13 cellular contexts compared by ENCODE assay signal in the genomic region with DNA sequence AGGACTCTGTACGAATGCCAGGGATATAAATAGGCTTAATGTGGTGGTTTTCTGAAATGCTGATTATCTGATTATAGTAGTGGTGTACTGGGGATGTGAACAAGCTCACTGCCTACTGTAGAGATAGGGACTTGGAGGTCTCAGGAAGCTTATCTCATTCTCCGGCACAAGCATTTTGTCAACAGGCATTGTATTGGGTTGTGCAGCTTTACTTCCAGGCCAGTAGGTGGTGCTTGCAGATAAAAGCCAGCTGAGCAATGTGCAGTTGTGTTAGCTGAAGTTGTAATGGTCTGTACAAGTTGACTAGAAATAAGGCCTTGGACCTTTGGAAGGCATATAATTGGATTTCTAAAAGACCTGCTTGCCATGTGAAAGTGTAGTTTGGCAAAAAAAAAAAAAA. TPM values are rescaled to one million over a fixed set of nuclear protein-coding genes. Genes with fewer than 3 reads are reported as not detected.
DNase-seq lines count a peak whose midpoint lies in the region; ATAC-seq, FAIRE-seq and TF ChIP-seq lines count a peak whose summit lies in the region.
"Had no signal": no experiment of that assay in that cellular context is flagged by ENCODE, and none has a peak within 500 bp of the region (broad histone marks: within the 10 kb centered on the region; RNA-seq: fewer than 3 reads in every experiment).

No MANE protein-coding gene starts in this region.

- no peaks in the 10 kb centered on the region for H3K27me3 Mint-ChIP-seq in neural progenitor cell (ENCODE audit: insufficient read depth, low read depth)

- H3K4ac ChIP-seq in H1 (replicated peaks; ENCODE audit: insufficient read length, low read depth, low read length), result no peak overlapping the region

- no peak overlapping the region for H2AK5ac ChIP-seq in H1 (ENCODE audit: low read depth, low read length)

- no peak overlapping the region for H3K27ac ChIP-seq in MM.1S (ENCODE audit: low read length)
- H3K27ac ChIP-seq in H1 (ENCODE audit: low read depth, low read length), result no peak overlapping the region
- H3K27ac ChIP-seq in neural progenitor cell, result no peak overlapping the region
- H3K27ac ChIP-seq: left ventricle myocardium inferior, upper lobe of left lung had no signal

- TF ChIP-seq RAD21 in H1 (IDR thresholded peaks at IDR 0.05 in 1 of 2, conservative IDR thresholded peaks at IDR 0.05 in 1 of 2; ENCODE audit: low read depth in 2 of 2, low read length in 2 of 2), result peak; percentile 62 to 69

- no peak overlapping the region for H3K56ac ChIP-seq in H1 (replicated peaks; ENCODE audit: insufficient read length, low read depth, low read length)

- H3K79me2 ChIP-seq in MM.1S (ENCODE audit: low read length), result no peaks in the 10 kb centered on the region
- H3K79me2 ChIP-seq in H1 (ENCODE audit: control insufficient read depth in 1 of 2, insufficient read depth in 2 of 2, low read length in 2 of 2), result no peaks in the 10 kb centered on the region
- no peaks in the 10 kb centered on the region for H3K79me2 ChIP-seq in neural progenitor cell (ENCODE audit: low read depth)

- H3K9me2 ChIP-seq in MM.1S (replicated peaks; ENCODE audit: insufficient read depth, low read length), result no peaks in the 10 kb centered on the region

- no peak overlapping the region for H2AFZ ChIP-seq in MM.1S (ENCODE audit: low read length)
- H2AFZ ChIP-seq in H1 (ENCODE audit: low read length), result no peak overlapping the region
- H2AFZ ChIP-seq in neural progenitor cell (replicated peaks), result no peak overlapping the region

- no peak for DNase-seq in GM10248 (ENCODE audit: extremely low spot score)
- peak; percentile 21 for DNase-seq in MM.1S
- DNase-seq in H1 (ENCODE audit: low read depth in 1 of 2, low spot score in 2 of 2), result no peak
- DNase-seq in neural progenitor cell (ENCODE audit: low spot score), result peak; percentile 26
- DNase-seq: GF-D8, left ventricle myocardium inferior, NCI-H2107, upper lobe of left lung had no signal

- no peak overlapping the region for H2BK120ac ChIP-seq in H1 (replicated peaks; ENCODE audit: low read depth, low read length)

- H3K14ac ChIP-seq in H1 (ENCODE audit: insufficient read length), result no peak overlapping the region

- H3K23me2 ChIP-seq in H1 (ENCODE audit: low read depth, low read length), result no peaks in the 10 kb centered on the region

- no peak overlapping the region for H4K8ac ChIP-seq in H1 (ENCODE audit: extremely low read depth, insufficient read depth, low read length)

- H3K4me1 ChIP-seq in MM.1S (ENCODE audit: low read length) (no peaks in the 10 kb centered on the region), H1 (replicated peaks in 1 of 4; ENCODE audit: control insufficient read depth in 3 of 4, insufficient read depth in 4 of 4, low read length in 3 of 4) (no peaks in the 10 kb centered on the region), neural progenitor cell (no peaks in the 10 kb centered on the region)
- H3K4me1 ChIP-seq: left ventricle myocardium inferior, upper lobe of left lung had no signal

- no peak overlapping the region for H2BK12ac ChIP-seq in H1 (ENCODE audit: low read depth, low read length)

- H4K91ac ChIP-seq in H1 (replicated peaks; ENCODE audit: insufficient read length, low read length), result no peak overlapping the region

- no peaks in the 10 kb centered on the region for H3K4me1 Mint-ChIP-seq in neural progenitor cell

- no peak overlapping the region for H3K27ac Mint-ChIP-seq in neural progenitor cell

- H3K79me1 ChIP-seq in H1 (ENCODE audit: low read depth, low read length), result no peaks in the 10 kb centered on the region

- POLR2A ChIA-PET in GM10248 (lab: Yijun Ruan, JAX), result no interaction called here
- POLR2A ChIA-PET in H1 (lab: Charles Lee; ENCODE audit: partially characterized antibody), result interaction anchor here (0.7 kb wide), 1 partner anchor 420 kb away, joined by 3 read pairs; no protein-coding TSS in a partner anchor

- CTCF ChIA-PET in GM10248 (lab: Yijun Ruan, JAX), result no interaction called here
- CTCF ChIA-PET in H1 (lab: Charles Lee; ENCODE audit: partially characterized antibody), result interaction anchor here (0.5 to 1.7 kb wide), 5 partner anchors 12 to 48 kb away, joined by 3 to 4 read pairs (median 3); no protein-coding TSS in a partner anchor

- no peak overlapping the region for H3K4me2 ChIP-seq in MM.1S (ENCODE audit: low read depth, low read length)
- no peak overlapping the region for H3K4me2 ChIP-seq in H1 (ENCODE audit: insufficient read depth in 1 of 2, low read depth in 2 of 2, low read length in 2 of 2)
- no peak overlapping the region for H3K4me2 ChIP-seq in neural progenitor cell

- TF ChIP-seq EP300 in H1 (IDR thresholded peaks at IDR 0.05; ENCODE audit: borderline replicate concordance in 1 of 2, low read depth in 2 of 2, low read length in 2 of 2), result no peak

- H3K9me3 ChIP-seq in MM.1S (replicated peaks; ENCODE audit: insufficient read depth, low read length) (no peaks in the 10 kb centered on the region), H1 (ENCODE audit: insufficient read depth in 2 of 2, low read depth in 1 of 2, low read length in 1 of 2) (no peaks in the 10 kb centered on the region), neural progenitor cell (ENCODE audit: low read depth) (peaks cover 24% of the 10 kb centered on the region)

- H3K18ac ChIP-seq in H1 (ENCODE audit: extremely low read depth, low read length), result no peak overlapping the region

- H3K4me3 Mint-ChIP-seq in neural progenitor cell, result no peak overlapping the region

- no peak for FAIRE-seq in H1 (lab: Jason Lieb, UNC)
- FAIRE-seq: endothelial cell of umbilical vein, GM19239 had no signal

- H4K5ac ChIP-seq in H1 (ENCODE audit: insufficient read length, low read depth, low read length), result no peak overlapping the region

- H3K9me3 Mint-ChIP-seq in neural progenitor cell, result peaks cover 23% of the 10 kb centered on the region

- H3F3A ChIP-seq in MM.1S (ENCODE audit: insufficient read depth, low read length), result no peaks in the 10 kb centered on the region
- no peaks in the 10 kb centered on the region for H3F3A ChIP-seq in neural progenitor cell (ENCODE audit: low read depth)

- H3K9ac ChIP-seq in MM.1S (ENCODE audit: low read length), result no peak overlapping the region
- H3K9ac ChIP-seq in H1 (replicated peaks in 1 of 4; ENCODE audit: extremely low read depth in 1 of 4, low read depth in 3 of 4, low read length in 3 of 4), result no peak overlapping the region
- H3K9ac ChIP-seq in neural progenitor cell, result no peak overlapping the region

- no peaks in the 10 kb centered on the region for H3K27me3 ChIP-seq in MM.1S (replicated peaks; ENCODE audit: insufficient read depth, low read length)
- H3K27me3 ChIP-seq in H1 (replicated peaks in 1 of 4; ENCODE audit: control insufficient read depth in 3 of 4, extremely low read depth in 1 of 4, insufficient read depth in 3 of 4, low read length in 3 of 4), result no peaks in the 10 kb centered on the region
- no peaks in the 10 kb centered on the region for H3K27me3 ChIP-seq in neural progenitor cell
- H3K27me3 ChIP-seq: upper lobe of left lung had no signal

- H2BK5ac ChIP-seq in H1 (ENCODE audit: low read depth, low read length), result no peak overlapping the region

- no peaks in the 10 kb centered on the region for H4K20me1 ChIP-seq in MM.1S (ENCODE audit: insufficient read depth, low read length)
- H4K20me1 ChIP-seq in H1 (replicated peaks in 1 of 2; ENCODE audit: control insufficient read depth in 1 of 2, insufficient read depth in 2 of 2, low read length in 2 of 2), result no peaks in the 10 kb centered on the region
- H4K20me1 ChIP-seq in neural progenitor cell (ENCODE audit: low read depth), result no peaks in the 10 kb centered on the region

- H2BK20ac ChIP-seq in H1 (ENCODE audit: low read length), result no peak overlapping the region

- WGBS in H1 (ENCODE audit: extremely low coverage in 1 of 2, insufficient coverage in 1 of 2, insufficient read length in 1 of 2, insufficient replicate concordance in 2 of 2, low coverage in 1 of 2, low lambda C conversion rate in 2 of 2, missing lambda C conversion rate in 1 of 2), 2 experiments, result 73% methylated on average over 2 of the region's 2 CpGs; no CpG with 5 or more reads in 1 of the 2 experiments

- no peaks in the 10 kb centered on the region for H3K36me3 Mint-ChIP-seq in neural progenitor cell

- H3K4me3 ChIP-seq in MM.1S (ENCODE audit: low read length), result no peak overlapping the region
- H3K4me3 ChIP-seq in H1 (ENCODE audit: extremely low read depth in 1 of 4, insufficient read depth in 2 of 4, low read depth in 3 of 4, low read length in 4 of 4), result no peak overlapping the region
- H3K4me3 ChIP-seq in neural progenitor cell, result no peak overlapping the region
- H3K4me3 ChIP-seq: left ventricle myocardium inferior, upper lobe of left lung had no signal

- no peak overlapping the region for H2BK15ac ChIP-seq in H1 (ENCODE audit: low read length)

- H3K36me3 ChIP-seq in MM.1S (replicated peaks; ENCODE audit: insufficient read depth, low read length) (no peaks in the 10 kb centered on the region), H1 (ENCODE audit: control insufficient read depth in 2 of 4, insufficient read depth in 4 of 4, low read length in 3 of 4) (no peaks in the 10 kb centered on the region), neural progenitor cell (no peaks in the 10 kb centered on the region)
- H3K36me3 ChIP-seq: left ventricle myocardium inferior, upper lobe of left lung had no signal

- peak; percentile 3 for TF ChIP-seq CTCF in GM10248 (IDR thresholded peaks at IDR 0.05; ENCODE audit: control extremely low read depth, extremely low read depth, low read depth, missing control alignments)
- TF ChIP-seq CTCF in MM.1S (IDR thresholded peaks at IDR 0.05; ENCODE audit: low read length), result peak; percentile 54
- peak; percentile 16 to 69 (median 50) for TF ChIP-seq CTCF in H1 (IDR thresholded peaks at IDR 0.05; ENCODE audit: control extremely low read depth in 1 of 3, insufficient read depth in 1 of 3, low read depth in 1 of 3, low read length in 3 of 3)
- TF ChIP-seq CTCF in neural progenitor cell (IDR thresholded peaks at IDR 0.05), result peak; percentile 39

- TF ChIP-seq POLR2A in H1 (IDR thresholded peaks at IDR 0.05; ENCODE audit: control extremely low read depth in 1 of 2, low read depth in 2 of 2, low read length in 2 of 2), result no peak

- no peak overlapping the region for H3K23ac ChIP-seq in H1 (ENCODE audit: insufficient read length)

- ATAC-seq in HG02571 (IDR thresholded peaks at IDR 0.05; ENCODE audit: unreplicated experiment), result no peak
- no peak for ATAC-seq in GM21447 (IDR thresholded peaks at IDR 0.05; ENCODE audit: unreplicated experiment)
- ATAC-seq in GM19395 (IDR thresholded peaks at IDR 0.05; ENCODE audit: unreplicated experiment), result no peak

RNA-seq across cellular contexts. Expression of a gene that starts 49.5 kb away (rescaled TPM):
- 8.6 and 9.1 TPM in 2 replicates for total RNA-seq in H1 (2021; fragmentation: NEBNext Ultra II Directional; extraction: Animal tissue kit (Norgen Biotek cat#: 25700))
- 6.2 and 10.3 TPM in 2 replicates for polyA plus RNA-seq in H1 (2011; rRNA removed)
- polyA plus RNA-seq in H1 (2011; cell fraction: cytosol; rRNA removed), result 7.0 TPM
- polyA plus RNA-seq in H1 (2011; cell fraction: nucleus; rRNA removed), result 11.3 TPM
- 9.2 to 10.9 TPM (median 10.2 TPM) in 4 replicates for polyA plus RNA-seq in H1 (2012, experiment 1 of 2)
- polyA plus RNA-seq in H1 (2012, experiment 2 of 2), result 2.9 TPM
- 8.6 TPM for polyA plus RNA-seq in H1 (2013, experiment 1 of 2)
- polyA plus RNA-seq in H1 (2013, experiment 2 of 2), result 9.1 TPM
- 45.4 and 66.0 TPM in 2 replicates for polyA minus RNA-seq in H1 (2011; rRNA and poly(A)+ RNA removed)
- polyA minus RNA-seq in H1 (2011; cell fraction: cytosol; rRNA and poly(A)+ RNA removed), result 14.0 TPM
- polyA minus RNA-seq in H1 (2011; cell fraction: nucleus; rRNA and poly(A)+ RNA removed), result 71.1 TPM
- total RNA-seq in neural progenitor cell (ENCODE audit: low replicate concordance), result 18.6 and 27.6 TPM in 2 replicates

RNA-seq across cellular contexts. Expression of a gene that starts 49.9 kb away (rescaled TPM):
- 2.1 and 2.2 TPM in 2 replicates for total RNA-seq in H1 (2021; fragmentation: NEBNext Ultra II Directional; extraction: Animal tissue kit (Norgen Biotek cat#: 25700))
- polyA plus RNA-seq in H1 (2011; rRNA removed), result 2.8 and 3.2 TPM in 2 replicates
- polyA plus RNA-seq in H1 (2011; cell fraction: cytosol; rRNA removed), result 2.3 TPM
- polyA plus RNA-seq in H1 (2011; cell fraction: nucleus; rRNA removed), result 3.0 TPM
- 1.5 to 2.2 TPM (median 1.7 TPM) in 4 replicates for polyA plus RNA-seq in H1 (2012, experiment 1 of 2)
- polyA plus RNA-seq in H1 (2012, experiment 2 of 2), result 0.63 TPM
- polyA plus RNA-seq in H1 (2013, experiment 1 of 2), result 1.5 TPM
- 1.5 TPM for polyA plus RNA-seq in H1 (2013, experiment 2 of 2)
- polyA minus RNA-seq in H1 (2011; rRNA and poly(A)+ RNA removed), result 5.5 and 7.0 TPM in 2 replicates
- 2.3 TPM for polyA minus RNA-seq in H1 (2011; cell fraction: cytosol; rRNA and poly(A)+ RNA removed)
- polyA minus RNA-seq in H1 (2011; cell fraction: nucleus; rRNA and poly(A)+ RNA removed), result 5.3 TPM
- 1.1 and 1.7 TPM in 2 replicates for total RNA-seq in neural progenitor cell (ENCODE audit: low replicate concordance)

Comparison
In these comparisons a context has a peak if more than half of its experiments do, and no peak if none do; other contexts are left out.
1. DNase-seq: peak in MM.1S (single experiment) and neural progenitor cell (single experiment); none in GM10248 (single experiment) and H1 (0 of 2).
2. CTCF ChIP-seq: peak in every context shown above with its lines; median percentile 54 in MM.1S; 50 in H1; 39 in neural progenitor cell; 3 in GM10248.